ENCODE assay signal across 8 cellular contexts in the genomic region with DNA sequence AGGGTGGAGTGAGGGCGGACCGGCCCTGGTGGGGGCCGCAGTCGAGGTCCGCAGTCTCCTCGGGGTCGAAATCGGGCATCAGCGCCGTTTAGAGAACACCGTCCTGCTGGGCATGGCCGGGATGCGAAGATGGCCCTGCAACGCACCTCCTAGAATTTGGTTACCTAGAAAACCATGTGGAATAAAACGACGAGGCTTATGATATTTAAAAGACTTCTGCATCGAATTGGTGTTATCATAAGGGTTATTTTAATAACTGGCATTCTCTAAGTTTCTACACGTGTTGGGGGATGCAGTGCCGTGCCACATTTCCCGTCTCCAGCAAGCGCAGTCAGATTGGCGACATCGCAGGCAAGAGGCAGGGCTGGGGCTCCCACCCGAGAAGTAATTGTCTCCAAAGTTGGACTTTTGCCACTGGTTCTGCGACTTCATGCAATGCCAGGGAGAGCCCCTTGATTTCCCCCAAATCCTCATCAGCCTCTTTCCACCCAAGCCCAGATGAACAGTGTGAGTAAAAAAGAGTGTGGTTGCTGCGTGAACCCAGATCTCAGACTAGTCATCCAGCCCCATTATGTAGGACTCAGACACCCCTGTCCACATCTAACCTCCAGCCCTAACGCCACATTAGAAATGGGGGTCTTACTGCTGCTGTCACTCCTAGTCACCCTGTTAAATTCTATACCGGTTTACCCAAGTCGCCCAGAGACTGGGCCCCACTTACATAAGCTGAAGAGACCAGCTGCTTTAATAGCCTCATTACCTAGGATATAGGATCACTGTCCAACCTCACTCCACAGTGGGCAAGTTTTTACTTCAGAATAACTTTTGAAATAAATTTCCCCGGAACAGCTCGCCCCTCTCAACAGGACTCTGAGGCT. TPM values are rescaled to one million over a fixed set of nuclear protein-coding genes. Genes with fewer than 3 reads are reported as not detected.
DNase-seq lines count a peak whose midpoint lies in the region; ATAC-seq and TF ChIP-seq lines count a peak whose summit lies in the region.

No MANE protein-coding gene starts in this region.

- peak overlapping the region; percentile 96 for H3K27ac ChIP-seq in CD4-positive, alpha-beta memory T cell (ENCODE audit: low read depth, low read length)

- no peaks in the 10 kb centered on the region for H3K9me3 ChIP-seq in CD4-positive, alpha-beta memory T cell (ENCODE audit: control insufficient read depth in 1 of 2, low read length in 2 of 2)

- intact Hi-C loops in CD4-positive, alpha-beta memory T cell (cut with micrococcal nuclease), result loop anchor here (1.0 to 2.0 kb wide), 4 partner anchors 11 to 848 kb away; partner anchors contain the start of gene SUGT1
- intact Hi-C loops in left cardiac atrium (cut with DNase I), result no loop called here
- intact Hi-C loops in sciatic nerve (cut with DNase I), result no loop called here

- H3K36me3 Mint-ChIP-seq in CD4-positive, alpha-beta memory T cell, result peaks cover 12 to 34% of the 10 kb centered on the region in 2 donors
- H3K36me3 Mint-ChIP-seq in activated naive CD4-positive, alpha-beta T cell treated with anti-CD3 and anti-CD28 coated beads, Interleukin-2, amount 10 ng/mL, durations not matched to agents 7 days and 5 days, result peaks cover 15% of the 10 kb centered on the region

- CTCF ChIA-PET in CD4-positive, alpha-beta memory T cell (lab: Charles Lee; ENCODE audit: partially characterized antibody), result interaction anchor here (1.0 to 4.1 kb wide), 4 partner anchors 10 to 28 kb away, joined by 5 to 38 read pairs (median 16); no protein-coding TSS in a partner anchor
- CTCF ChIA-PET in activated naive CD4-positive, alpha-beta T cell treated with anti-CD3 and anti-CD28 coated beads, Interleukin-2, amount 10 ng/mL, durations not matched to agents 7 days and 5 days (lab: Charles Lee), result interaction anchor here (1.0 to 3.4 kb wide), 2 partner anchors 10 to 29 kb away, joined by 3 to 31 read pairs; no protein-coding TSS in a partner anchor

- H3K36me3 ChIP-seq in CD4-positive, alpha-beta memory T cell (ENCODE audit: insufficient read depth, low read length), result peaks cover 3% of the 10 kb centered on the region

- POLR2A ChIA-PET in CD4-positive, alpha-beta memory T cell (lab: Charles Lee; ENCODE audit: partially characterized antibody), result interaction anchor here (0.9 to 14.5 kb wide), 13 partner anchors 10 to 1868 kb away, joined by 3 to 288 read pairs (median 5); partner anchors contain the start of genes INTS6, NEK3 and SPRYD7

- H3K27me3 ChIP-seq in CD4-positive, alpha-beta memory T cell (ENCODE audit: insufficient read depth, low read length), result no peaks in the 10 kb centered on the region

- H3K4me1 Mint-ChIP-seq in CD4-positive, alpha-beta memory T cell, result peaks cover 34 to 67% (median 48%) of the 10 kb centered on the region in 4 donors
- peaks cover 46% of the 10 kb centered on the region for H3K4me1 Mint-ChIP-seq in activated naive CD4-positive, alpha-beta T cell treated with anti-CD3 and anti-CD28 coated beads, Interleukin-2, amount 10 ng/mL, durations not matched to agents 7 days and 5 days

- peak overlapping the region; percentile 76 to 88 for H3K4me3 ChIP-seq in CD4-positive, alpha-beta memory T cell (ENCODE audit: low read length in 2 of 2)
- H3K4me3 ChIP-seq in LNCaP clone FGC (ENCODE audit: low read depth, low read length), result peak overlapping the region; percentile 64

- peaks cover 0 to 7% (median 0%) of the 10 kb centered on the region in 8 donors for H3K9me3 Mint-ChIP-seq in CD4-positive, alpha-beta memory T cell
- no peaks in the 10 kb centered on the region for H3K9me3 Mint-ChIP-seq in activated naive CD4-positive, alpha-beta T cell treated with anti-CD3 and anti-CD28 coated beads, Interleukin-2, amount 10 ng/mL, durations not matched to agents 7 days and 5 days

- H3K4me3 Mint-ChIP-seq in CD4-positive, alpha-beta memory T cell, result peak overlapping the region; percentile 91 to 98 (median 95)
- peak overlapping the region; percentile 93 for H3K4me3 Mint-ChIP-seq in activated naive CD4-positive, alpha-beta T cell treated with anti-CD3 and anti-CD28 coated beads, Interleukin-2, amount 10 ng/mL, durations not matched to agents 7 days and 5 days

- H3K27ac Mint-ChIP-seq in CD4-positive, alpha-beta memory T cell, result peak overlapping the region; percentile 96 to 99 (median 98)
- H3K27ac Mint-ChIP-seq in activated naive CD4-positive, alpha-beta T cell treated with anti-CD3 and anti-CD28 coated beads, Interleukin-2, amount 10 ng/mL, durations not matched to agents 7 days and 5 days, result peak overlapping the region; percentile 94

- peaks cover 45% of the 10 kb centered on the region for H3K4me1 ChIP-seq in CD4-positive, alpha-beta memory T cell (ENCODE audit: insufficient read depth, low read length)

- DNase-seq in CD4-positive, alpha-beta memory T cell, result peak in 1 of 5 donors; percentile 74
- DNase-seq in LNCaP clone FGC (ENCODE audit: low read depth), result no peak
- DNase-seq in activated naive CD4-positive, alpha-beta T cell treated with anti-CD3 and anti-CD28 coated beads, Interleukin-2, amount 10 ng/mL, durations not matched to agents 7 days and 5 days, result no peak
- peak; percentile 50 for DNase-seq in left cardiac atrium
- DNase-seq in sciatic nerve (ENCODE audit: low spot score), result peak; percentile 75

- no peaks in the 10 kb centered on the region for H3K27me3 Mint-ChIP-seq in CD4-positive, alpha-beta memory T cell
- no peaks in the 10 kb centered on the region for H3K27me3 Mint-ChIP-seq in activated naive CD4-positive, alpha-beta T cell treated with anti-CD3 and anti-CD28 coated beads, Interleukin-2, amount 10 ng/mL, durations not matched to agents 7 days and 5 days

- TF ChIP-seq CTCF in LNCaP clone FGC (IDR thresholded peaks at IDR 0.05; ENCODE audit: control insufficient read depth, extremely low read depth, insufficient read depth), result no peak

- ATAC-seq in left cardiac atrium (no peak), sciatic nerve (peak; percentile 12), GM19023 (IDR thresholded peaks at IDR 0.05; ENCODE audit: unreplicated experiment) (no peak), GM18868 (IDR thresholded peaks at IDR 0.05; ENCODE audit: unreplicated experiment) (no peak), HG03045 (IDR thresholded peaks at IDR 0.05; ENCODE audit: unreplicated experiment) (no peak)

RNA-seq across cellular contexts. Expression of gene DHRS12, which starts 0.6 kb away (rescaled TPM):
- total RNA-seq in CD4-positive, alpha-beta memory T cell, result 10 to 100 TPM; 23.6 to 24.3 TPM
- polyA plus RNA-seq in CD4-positive, alpha-beta memory T cell, result 10 to 100 TPM; 37.1 to 38.9 TPM
- 10 to 100 TPM in 1 of 2 donors, 1 to 10 TPM in 1; 9.1 to 13.3 TPM for total RNA-seq in left cardiac atrium
- total RNA-seq in sciatic nerve, result 18.8 TPM

RNA-seq across cellular contexts. Expression of gene TMEM272, which starts 40.4 kb away (rescaled TPM):
- total RNA-seq in CD4-positive, alpha-beta memory T cell, result 1 to 10 TPM; 7.9 to 9.0 TPM
- under 1 TPM in 1 of 2 donors, not detected in 1; 0.41 TPM for polyA plus RNA-seq in CD4-positive, alpha-beta memory T cell
- total RNA-seq in left cardiac atrium (1 to 10 TPM in 1 of 2 donors, under 1 TPM in 1; 0.68 to 1.4 TPM), sciatic nerve (0.71 TPM)

RNA-seq across cellular contexts. Expression of gene CCDC70, which starts 57.2 kb away (rescaled TPM):
- not detected for total RNA-seq in CD4-positive, alpha-beta memory T cell
- polyA plus RNA-seq in CD4-positive, alpha-beta memory T cell, result not detected
- not detected for total RNA-seq in left cardiac atrium
- total RNA-seq in sciatic nerve, result not detected

Comparison
In these comparisons a context has a peak if more than half of its experiments do, and no peak if none do; other contexts are left out.
1. DNase-seq: peak in left cardiac atrium (single experiment) and sciatic nerve (single experiment); none in LNCaP clone FGC (single experiment) and activated naive CD4-positive, alpha-beta T cell treated with anti-CD3 and anti-CD28 coated beads, Interleukin-2, amount 10 ng/mL, durations not matched to agents 7 days and 5 days (single experiment).